ENCODE assay signal across 9 cellular contexts in the genomic region with DNA sequence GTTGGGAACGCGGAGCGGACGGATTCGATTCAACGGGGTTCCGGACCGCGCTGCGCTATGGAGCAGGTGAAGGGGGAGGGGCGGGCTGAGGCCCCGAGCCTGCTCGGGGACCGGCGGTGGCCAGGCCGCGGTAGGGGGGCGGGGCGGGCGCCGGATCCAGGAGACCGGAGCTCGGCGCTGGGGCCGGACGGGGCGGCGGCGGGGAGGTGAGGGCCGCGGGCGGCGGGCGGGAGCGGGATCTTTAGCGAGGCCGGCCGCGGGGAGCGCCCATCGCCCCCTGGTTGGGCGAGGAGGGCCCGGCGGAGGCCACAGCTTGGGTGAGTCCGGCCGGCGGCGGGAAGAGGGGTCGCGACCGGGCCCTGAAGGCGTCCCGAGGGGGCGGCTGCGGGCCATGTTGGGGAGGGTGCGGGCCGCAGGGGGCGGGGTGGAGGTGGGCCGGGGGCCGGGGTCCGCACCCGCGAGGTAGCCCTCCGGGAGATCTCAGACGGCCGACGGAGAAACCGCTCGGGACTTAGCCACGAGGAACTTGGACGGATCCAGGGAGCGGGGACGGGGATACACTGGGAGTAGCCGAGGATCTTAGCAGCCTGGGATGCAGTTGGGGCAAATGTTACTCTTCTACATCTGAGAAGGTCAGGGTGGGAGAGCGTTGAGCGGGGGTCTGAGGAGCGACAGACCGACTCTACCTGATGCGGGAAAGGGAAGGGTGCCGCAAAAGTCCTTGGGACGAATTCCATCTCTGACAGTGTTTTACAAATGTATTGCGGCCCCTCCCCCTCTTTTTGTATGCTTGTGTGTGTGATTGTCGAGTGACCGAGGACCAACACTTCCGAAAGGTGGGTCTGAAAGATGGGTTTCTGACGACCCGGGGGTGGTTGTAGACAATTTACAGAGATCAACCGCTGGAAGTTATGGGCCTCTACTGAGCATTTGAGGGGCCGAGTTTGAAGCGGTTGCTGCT. TPM values are rescaled to one million over a fixed set of nuclear protein-coding genes. Genes with fewer than 3 reads are reported as not detected.
DNase-seq lines count a peak whose midpoint lies in the region; ATAC-seq and TF ChIP-seq lines count a peak whose summit lies in the region.
"Had no signal": no experiment of that assay in that cellular context is flagged by ENCODE, and none has a peak within 500 bp of the region (broad histone marks: within the 10 kb centered on the region; RNA-seq: fewer than 3 reads in every experiment).

No MANE protein-coding gene starts in this region.

- 0 to 2% methylated on average over 23 to 31 of the region's 90 CpGs for WGBS in testis, 2 donors

- no peaks in the 10 kb centered on the region for H3K27me3 ChIP-seq in testis

- POLR2A ChIA-PET in activated CD4-positive, alpha-beta T cell treated with anti-CD3 and anti-CD28 coated beads for 36 hours (lab: Charles Lee): interaction anchor here (0.6 to 2.3 kb wide), 14 partner anchors 11 to 1345 kb away, joined by 3 to 24 read pairs (median 4); partner anchors contain the start of genes FERMT3, NUDT22, PPP1R14B and PRDX5
- POLR2A ChIA-PET in activated CD4-positive, alpha-beta memory T cell treated with anti-CD3 and anti-CD28 coated beads for 36 hours (lab: Charles Lee): interaction anchor here (0.6 to 5.7 kb wide), 22 partner anchors 10 to 867 kb away, joined by 3 to 111 read pairs (median 4); partner anchors contain the start of genes COX8A, FERMT3, FKBP2 and MACROD1

- intact Hi-C loops in activated CD4-positive, alpha-beta T cell treated with anti-CD3 and anti-CD28 coated beads for 36 hours (cut with DNase I, micrococcal nuclease): loop anchor here (1.0 to 10.0 kb wide), 11 partner anchors 20 to 1459 kb away; partner anchors contain the start of genes NUDT22 (in 2 of the 2), TRPT1 (in 2 of the 2), ESRRA (in 1 of the 2) and FERMT3 (in 1 of the 2)
- intact Hi-C loops in activated CD4-positive, alpha-beta memory T cell treated with anti-CD3 and anti-CD28 coated beads for 36 hours (cut with micrococcal nuclease): loop anchor here (1.0 kb wide), 1 partner anchor 21 kb away; no protein-coding TSS in a partner anchor
- intact Hi-C loops in testis (cut with DNase I; ENCODE audit: low total_unique reads): no loop called here

- H3K9me3 ChIP-seq in testis: no peaks in the 10 kb centered on the region

- peak overlapping the region in 1 of 2 donors; percentile 95 for H3K27ac ChIP-seq in testis
- H3K27ac ChIP-seq: C4-2B had no signal

- H3K4me1 Mint-ChIP-seq in activated CD4-positive, alpha-beta T cell treated with anti-CD3 and anti-CD28 coated beads for 36 hours: peaks cover 44% of the 10 kb centered on the region
- H3K4me1 Mint-ChIP-seq in activated CD4-positive, alpha-beta memory T cell treated with anti-CD3 and anti-CD28 coated beads for 36 hours (ENCODE audit: low read depth): peaks cover 40% of the 10 kb centered on the region
- peaks cover 32 to 38% of the 10 kb centered on the region in 2 donors for H3K4me1 Mint-ChIP-seq in immature natural killer cell

- no peak for ATAC-seq in activated CD4-positive, alpha-beta T cell treated with anti-CD3 and anti-CD28 coated beads for 36 hours
- ATAC-seq in HG02852 (IDR thresholded peaks at IDR 0.05; ENCODE audit: unreplicated experiment): no peak

- peaks cover 26% of the 10 kb centered on the region for H3K4me1 ChIP-seq in testis

- H3K27me3 Mint-ChIP-seq in activated CD4-positive, alpha-beta T cell treated with anti-CD3 and anti-CD28 coated beads for 36 hours: no peaks in the 10 kb centered on the region
- no peaks in the 10 kb centered on the region for H3K27me3 Mint-ChIP-seq in activated CD4-positive, alpha-beta memory T cell treated with anti-CD3 and anti-CD28 coated beads for 36 hours
- H3K27me3 Mint-ChIP-seq in immature natural killer cell (ENCODE audit: low read depth in 3 of 3): peaks cover 6 to 9% (median 6%) of the 10 kb centered on the region in 3 donors

- DNase-seq in activated CD4-positive, alpha-beta T cell treated with anti-CD3 and anti-CD28 coated beads for 36 hours: peak; percentile 64
- DNase-seq in activated CD4-positive, alpha-beta T cell treated with anti-CD3 and anti-CD28 coated beads, Interleukin-2, amount 50 U/mL, for 4 hours: no peak
- peak; percentile 72 for DNase-seq in activated CD4-positive, alpha-beta memory T cell treated with anti-CD3 and anti-CD28 coated beads for 36 hours
- DNase-seq in immature natural killer cell: peak; percentile 22 to 37 (median 23)
- peak; percentile 58 for DNase-seq in testis
- DNase-seq in cerebellar cortex (ENCODE audit: low spot score): no peak
- no peak for DNase-seq in NCI-H1105 treated with DMSO at 0.1 percent for 48 hours (lab: John Stamatoyannopoulos, UW)

- TF ChIP-seq POLR2A in testis (IDR thresholded peaks at IDR 0.05): peak; percentile 74

- CTCF ChIA-PET in activated CD4-positive, alpha-beta T cell treated with anti-CD3 and anti-CD28 coated beads for 36 hours (lab: Charles Lee): interaction anchor here (0.5 to 3.9 kb wide), 9 partner anchors 11 to 1336 kb away, joined by 3 to 40 read pairs (median 4); partner anchors contain the start of genes FERMT3, FKBP2, PRDX5 and TRMT112
- CTCF ChIA-PET in activated CD4-positive, alpha-beta memory T cell treated with anti-CD3 and anti-CD28 coated beads for 36 hours (lab: Charles Lee): interaction anchor here (0.9 to 6.2 kb wide), 10 partner anchors 12 to 118 kb away, joined by 3 to 54 read pairs (median 5); partner anchors contain the start of genes ESRRA, FERMT3, MACROD1 and NUDT22

- TF ChIP-seq CTCF in testis (IDR thresholded peaks at IDR 0.05): no peak

- peak overlapping the region; percentile 91 for H3K27ac Mint-ChIP-seq in activated CD4-positive, alpha-beta T cell treated with anti-CD3 and anti-CD28 coated beads for 36 hours
- H3K27ac Mint-ChIP-seq in activated CD4-positive, alpha-beta memory T cell treated with anti-CD3 and anti-CD28 coated beads for 36 hours: peak overlapping the region; percentile 96
- peak overlapping the region in 5 of 6 donors; percentile 87 to 98 (median 92) for H3K27ac Mint-ChIP-seq in immature natural killer cell

- H3K4me3 ChIP-seq in testis: no peak overlapping the region

- no peak overlapping the region for H3K4me3 Mint-ChIP-seq in activated CD4-positive, alpha-beta T cell treated with anti-CD3 and anti-CD28 coated beads for 36 hours
- H3K4me3 Mint-ChIP-seq in activated CD4-positive, alpha-beta memory T cell treated with anti-CD3 and anti-CD28 coated beads for 36 hours: peak overlapping the region; percentile 91
- peak overlapping the region; percentile 88 to 98 (median 92) for H3K4me3 Mint-ChIP-seq in immature natural killer cell

- no peaks in the 10 kb centered on the region for H3K9me3 Mint-ChIP-seq in activated CD4-positive, alpha-beta T cell treated with anti-CD3 and anti-CD28 coated beads for 36 hours (ENCODE audit: low read depth)
- no peaks in the 10 kb centered on the region for H3K9me3 Mint-ChIP-seq in activated CD4-positive, alpha-beta memory T cell treated with anti-CD3 and anti-CD28 coated beads for 36 hours
- no peaks in the 10 kb centered on the region for H3K9me3 Mint-ChIP-seq in immature natural killer cell

- no peaks in the 10 kb centered on the region for H3K36me3 ChIP-seq in testis (ENCODE audit: low read depth, missing control alignments)

- H3K36me3 Mint-ChIP-seq in activated CD4-positive, alpha-beta T cell treated with anti-CD3 and anti-CD28 coated beads for 36 hours (ENCODE audit: low read depth): peaks cover 17% of the 10 kb centered on the region
- H3K36me3 Mint-ChIP-seq in activated CD4-positive, alpha-beta memory T cell treated with anti-CD3 and anti-CD28 coated beads for 36 hours: peaks cover 15% of the 10 kb centered on the region
- H3K36me3 Mint-ChIP-seq in immature natural killer cell: peaks cover 0 to 4% (median 0%) of the 10 kb centered on the region in 3 donors

RNA-seq across cellular contexts. Expression of gene STIP1, which starts 0.5 kb away (rescaled TPM):
- 100 to 1,000 TPM; 398 to 403 TPM for total RNA-seq in activated CD4-positive, alpha-beta T cell treated with anti-CD3 and anti-CD28 coated beads for 36 hours
- 100 to 1,000 TPM; 402 to 413 TPM for total RNA-seq in activated CD4-positive, alpha-beta memory T cell treated with anti-CD3 and anti-CD28 coated beads for 36 hours
- polyA plus RNA-seq in immature natural killer cell (100 to 1,000 TPM in 1 of 3 donors, 10 to 100 TPM in 2; 51.3 to 113 (median 57.3) TPM), testis (ENCODE audit: insufficient read depth, low read depth, low replicate concordance) (267 TPM)
- total RNA-seq in testis: 100 to 1,000 TPM; 221 to 247 TPM

RNA-seq across cellular contexts. Expression of gene FERMT3, which starts 20.0 kb away (rescaled TPM):
- total RNA-seq in activated CD4-positive, alpha-beta T cell treated with anti-CD3 and anti-CD28 coated beads for 36 hours: 100 to 1,000 TPM; 182 to 184 TPM
- total RNA-seq in activated CD4-positive, alpha-beta memory T cell treated with anti-CD3 and anti-CD28 coated beads for 36 hours: 100 to 1,000 TPM; 195 to 203 TPM
- 100 to 1,000 TPM; 181 to 297 (median 236) TPM for polyA plus RNA-seq in immature natural killer cell
- 1 to 10 TPM; 7.2 to 8.2 TPM for total RNA-seq in testis
- 10.9 TPM for polyA plus RNA-seq in testis (ENCODE audit: insufficient read depth, low read depth, low replicate concordance)

RNA-seq across cellular contexts. Expression of gene MACROD1, which starts 20.6 kb away (rescaled TPM):
- total RNA-seq in activated CD4-positive, alpha-beta T cell treated with anti-CD3 and anti-CD28 coated beads for 36 hours: 10 to 100 TPM; 26.4 to 28.6 TPM
- total RNA-seq in activated CD4-positive, alpha-beta memory T cell treated with anti-CD3 and anti-CD28 coated beads for 36 hours: 10 to 100 TPM; 24.5 to 31.0 TPM
- polyA plus RNA-seq in immature natural killer cell (1 to 10 TPM; 4.8 to 7.1 (median 6.5) TPM), testis (ENCODE audit: insufficient read depth, low read depth, low replicate concordance) (14.1 TPM)
- 10 to 100 TPM; 13.3 to 15.3 TPM for total RNA-seq in testis

RNA-seq across cellular contexts. Expression of gene TRPT1, which starts 39.5 kb away (rescaled TPM):
- 10 to 100 TPM; 23.9 to 27.1 TPM for total RNA-seq in activated CD4-positive, alpha-beta T cell treated with anti-CD3 and anti-CD28 coated beads for 36 hours
- 10 to 100 TPM; 30.4 to 35.6 TPM for total RNA-seq in activated CD4-positive, alpha-beta memory T cell treated with anti-CD3 and anti-CD28 coated beads for 36 hours
- polyA plus RNA-seq in immature natural killer cell: 10 to 100 TPM; 42.2 to 51.0 (median 43.8) TPM
- 10 to 100 TPM; 56.5 to 65.4 TPM for total RNA-seq in testis
- polyA plus RNA-seq in testis (ENCODE audit: insufficient read depth, low read depth, low replicate concordance): 93.7 TPM

RNA-seq across cellular contexts. Expression of gene NUDT22, which starts 39.6 kb away (rescaled TPM):
- total RNA-seq in activated CD4-positive, alpha-beta T cell treated with anti-CD3 and anti-CD28 coated beads for 36 hours: 10 to 100 TPM; 61.8 to 74.1 TPM
- 10 to 100 TPM; 69.8 to 79.8 TPM for total RNA-seq in activated CD4-positive, alpha-beta memory T cell treated with anti-CD3 and anti-CD28 coated beads for 36 hours
- polyA plus RNA-seq in immature natural killer cell (10 to 100 TPM; 64.9 to 95.4 (median 74.9) TPM), testis (ENCODE audit: insufficient read depth, low read depth, low replicate concordance) (19.0 TPM)
- 10 to 100 TPM; 50.9 to 52.7 TPM for total RNA-seq in testis

Comparison
In these comparisons a context has a peak if more than half of its experiments do, and no peak if none do; other contexts are left out.
1. DNase-seq: peak in activated CD4-positive, alpha-beta T cell treated with anti-CD3 and anti-CD28 coated beads for 36 hours (single experiment), activated CD4-positive, alpha-beta memory T cell treated with anti-CD3 and anti-CD28 coated beads for 36 hours (single experiment), immature natural killer cell (3 of 3) and testis (single experiment); none in activated CD4-positive, alpha-beta T cell treated with anti-CD3 and anti-CD28 coated beads, Interleukin-2, amount 50 U/mL, for 4 hours (0 of 2), cerebellar cortex (single experiment) and NCI-H1105 treated with DMSO at 0.1 percent for 48 hours (single experiment).
2. RNA of gene FERMT3, which starts 20.0 kb away (total RNA-seq): 195 to 203 TPM in activated CD4-positive, alpha-beta memory T cell treated with anti-CD3 and anti-CD28 coated beads for 36 hours and 182 to 184 TPM in activated CD4-positive, alpha-beta T cell treated with anti-CD3 and anti-CD28 coated beads for 36 hours; 7.2 to 8.2 TPM in testis; every median in the first group is over 10 times any median in the second.
3. Peak in every context shown above with its lines, with median percentiles within 50 percentile points of each other: H3K27ac Mint-ChIP-seq.